ENCODE assay signal across 15 cellular contexts in genomic region chr5:3356016-3356415, GRCh38.
A peak's percentile ranks its signal among the peaks of the same experiment; 100 is the strongest.
DNase-seq lines count a peak whose midpoint lies in the region; ATAC-seq and TF ChIP-seq lines count a peak whose summit lies in the region.
"Had no signal": no experiment of that assay in that cellular context is flagged by ENCODE, and none has a peak within 500 bp of the region (broad histone marks: within the 10 kb centered on the region; RNA-seq: fewer than 3 reads in every experiment).

No MANE protein-coding gene starts in this region.

- H3K4me1 Mint-ChIP-seq in endodermal cell: peaks cover 10% of the 10 kb centered on the region
- H3K4me1 Mint-ChIP-seq: B cell, GM23338 had no signal

- H3K4me3 ChIP-seq in RWPE2 (ENCODE audit: severe bottlenecking) (no peak overlapping the region), endodermal cell (ENCODE audit: low read length) (no peak overlapping the region), vagina (no peak overlapping the region)
- H3K4me3 ChIP-seq: BLaER1 treated with 17β-estradiol and CSF1 and Interleukin-3, amounts not matched to agents 10 nM and 100 nM; GM23338 had no signal

- no peak overlapping the region for H3K27ac Mint-ChIP-seq in endodermal cell
- H3K27ac Mint-ChIP-seq: B cell; CD8-positive, alpha-beta T cell; GM23338 had no signal

- intact Hi-C loops in sciatic nerve (cut with DNase I) (no loop called here), vagina (cut with DNase I) (no loop called here)

- no peak overlapping the region for H3K9ac ChIP-seq in endodermal cell (ENCODE audit: extremely low read depth, low read length, poor library complexity, severe bottlenecking)
- H3K9ac ChIP-seq: BLaER1 treated with 17β-estradiol and CSF1 and Interleukin-3, amounts not matched to agents 10 nM and 100 nM had no signal

- H3K9me3 ChIP-seq in RWPE2 (ENCODE audit: severe bottlenecking) (peaks cover 4% of the 10 kb centered on the region), endodermal cell (ENCODE audit: control insufficient read depth, low read length) (no peaks in the 10 kb centered on the region), vagina (no peaks in the 10 kb centered on the region)

- TF ChIP-seq CTCF in RWPE2 (IDR thresholded peaks at IDR 0.05; ENCODE audit: poor library complexity, severe bottlenecking) (no peak), endodermal cell (conservative IDR thresholded peaks at IDR 0.05) (no peak), vagina (IDR thresholded peaks at IDR 0.05) (no peak)

- H3K4me3 Mint-ChIP-seq in endodermal cell: no peak overlapping the region
- H3K4me3 Mint-ChIP-seq: B cell; CD8-positive, alpha-beta T cell; GM23338 had no signal

- no peaks in the 10 kb centered on the region for H3K27me3 ChIP-seq in RWPE2 (ENCODE audit: insufficient read depth, poor library complexity, severe bottlenecking)
- H3K27me3 ChIP-seq in endodermal cell (ENCODE audit: control insufficient read depth, insufficient read depth, low read length, poor library complexity, severe bottlenecking): no peaks in the 10 kb centered on the region
- no peaks in the 10 kb centered on the region for H3K27me3 ChIP-seq in vagina
- H3K27me3 ChIP-seq: BLaER1 treated with 17β-estradiol and CSF1 and Interleukin-3, amounts not matched to agents 10 nM and 100 nM had no signal

- no peak overlapping the region for H3K27ac ChIP-seq in RWPE2 (ENCODE audit: poor library complexity, severe bottlenecking)
- no peak overlapping the region for H3K27ac ChIP-seq in endodermal cell (ENCODE audit: low read depth, low read length)
- H3K27ac ChIP-seq in vagina: no peak overlapping the region
- H3K27ac ChIP-seq: BLaER1 treated with 17β-estradiol and CSF1 and Interleukin-3, amounts not matched to agents 10 nM and 100 nM; HL-60 had no signal

- H3K36me3 Mint-ChIP-seq in endodermal cell (ENCODE audit: low read depth): no peaks in the 10 kb centered on the region
- H3K36me3 Mint-ChIP-seq: CD8-positive, alpha-beta T cell had no signal

- TF ChIP-seq POLR2A in vagina (IDR thresholded peaks at IDR 0.05): no peak

- H3K27me3 Mint-ChIP-seq in endodermal cell (ENCODE audit: insufficient read depth): peaks cover 17% of the 10 kb centered on the region
- H3K27me3 Mint-ChIP-seq: B cell had no signal

- no peaks in the 10 kb centered on the region for H3K9me3 Mint-ChIP-seq in endodermal cell
- H3K9me3 Mint-ChIP-seq: CD8-positive, alpha-beta T cell had no signal

- no peaks in the 10 kb centered on the region for H3K36me3 ChIP-seq in RWPE2 (ENCODE audit: low read depth)
- H3K36me3 ChIP-seq in endodermal cell (ENCODE audit: control insufficient read depth, insufficient read depth, low read length): no peaks in the 10 kb centered on the region
- no peaks in the 10 kb centered on the region for H3K36me3 ChIP-seq in vagina
- H3K36me3 ChIP-seq: BLaER1 treated with 17β-estradiol and CSF1 and Interleukin-3, amounts not matched to agents 10 nM and 100 nM had no signal

- ATAC-seq in RWPE2 (ENCODE audit: low read depth) (no peak), sciatic nerve (no peak), GM21367 (IDR thresholded peaks at IDR 0.05; ENCODE audit: unreplicated experiment) (no peak)
- ATAC-seq: CD8-positive, alpha-beta T cell; GM23338 had no signal

- H3K4me1 ChIP-seq in RWPE2 (ENCODE audit: insufficient read depth, poor library complexity, severe bottlenecking) (no peaks in the 10 kb centered on the region), endodermal cell (ENCODE audit: control insufficient read depth, insufficient read depth, low read length) (no peaks in the 10 kb centered on the region), vagina (no peaks in the 10 kb centered on the region)

- DNase-seq in RWPE2 (ENCODE audit: low spot score) (peak; percentile 8), endodermal cell (peak; percentile 16), sciatic nerve (ENCODE audit: low spot score) (peak; percentile 14), vagina (ENCODE audit: extremely low spot score in 2 of 2) (peak; percentile 55 to 77), hypothalamus (lab: John Stamatoyannopoulos, UW) (no peak)
- DNase-seq: Calu3, DMS79 treated with DMSO at 0.1 percent for 48 hours, GF-D8, HCEC 1CT had no signal

Comparison
In these comparisons a context has a peak if more than half of its experiments do, and no peak if none do; other contexts are left out.
1. DNase-seq: peak in RWPE2 (single experiment), endodermal cell (single experiment), sciatic nerve (single experiment) and vagina (2 of 2); none in hypothalamus (0 of 51).